1 cellular context compared by ENCODE assay signal in genomic region chr5:127963931-127964330, GRCh38.
TF ChIP-seq lines count a peak whose summit lies in the region.

No MANE protein-coding gene starts in this region.

TF ChIP-seq in IMR-90, 13 proteins besides CTCF, POLR2A, EP300 and RAD21 (continued from another document):
- no peak for TF ChIP-seq ELK1 (IDR thresholded peaks at IDR 0.05; ENCODE audit: borderline replicate concordance, low read depth, low read length)
TF ChIP-seq in IMR-90: peak in this region for 0.
